Comparison of ENCODE assay signal across 14 cellular contexts in genomic region chr5:13218518-13218917, GRCh38.
A peak's percentile ranks its signal among the peaks of the same experiment; 100 is the strongest.
DNase-seq lines count a peak whose midpoint lies in the region; ATAC-seq, FAIRE-seq and TF ChIP-seq lines count a peak whose summit lies in the region.
"Had no signal": no experiment of that assay in that cellular context is flagged by ENCODE, and none has a peak within 500 bp of the region (broad histone marks: within the 10 kb centered on the region; RNA-seq: fewer than 3 reads in every experiment).

No MANE protein-coding gene starts in this region.

- no peak overlapping the region for H2BK20ac ChIP-seq in H9 (ENCODE audit: low read depth, low read length, poor library complexity, severe bottlenecking)

- H2BK120ac ChIP-seq in H9 (ENCODE audit: low read depth, low read length, poor library complexity, severe bottlenecking) = no peak overlapping the region

- H3K79me2 ChIP-seq in H9 (ENCODE audit: insufficient read depth, low read length) = no peaks in the 10 kb centered on the region

- H2BK5ac ChIP-seq in H9 (ENCODE audit: insufficient read length, low read length) = no peak overlapping the region

- H3K4me3 ChIP-seq in AG10803 (ENCODE audit: low read length) (no peak overlapping the region), small intestine (ENCODE audit: low read depth in 1 of 2, low read length in 2 of 2) (no peak overlapping the region)
- H3K4me3 ChIP-seq in CD8-positive, alpha-beta T cell (ENCODE audit: low read depth, low read length) = no peak overlapping the region
- H3K4me3 ChIP-seq: SJCRH30, thoracic aorta had no signal

- CTCF ChIA-PET in CD8-positive, alpha-beta T cell (lab: Charles Lee) = no interaction called here

- POLR2A ChIA-PET in CD8-positive, alpha-beta T cell (lab: Charles Lee) = no interaction called here

- H4K91ac ChIP-seq in H9 (ENCODE audit: insufficient read length, low read depth, low read length) = no peak overlapping the region

- no peak overlapping the region for H4K8ac ChIP-seq in H9 (replicated peaks; ENCODE audit: insufficient read length, low read depth, low read length)

- H3K14ac ChIP-seq in H9 (ENCODE audit: insufficient read depth, low read length) = no peak overlapping the region

- H2BK12ac ChIP-seq in H9 (ENCODE audit: insufficient read length, low read depth, low read length) = no peak overlapping the region

- no peaks in the 10 kb centered on the region for H3K4me1 Mint-ChIP-seq in H9
- no peaks in the 10 kb centered on the region for H3K4me1 Mint-ChIP-seq in CD8-positive, alpha-beta T cell (ENCODE audit: low read depth)
- H3K4me1 Mint-ChIP-seq: activated naive CD4-positive, alpha-beta T cell treated with anti-CD3 and anti-CD28 coated beads, Interleukin-2, amount 50 U/mL, for 24 hours; CD8-positive, alpha-beta memory T cell had no signal

- no peak overlapping the region for H3K4me2 ChIP-seq in H9 (ENCODE audit: insufficient read depth, insufficient read length, low read length)

- H3K9me3 ChIP-seq in H9 (ENCODE audit: control insufficient read depth, low read depth, low read length) (no peaks in the 10 kb centered on the region), small intestine (ENCODE audit: control insufficient read depth, low read depth) (no peaks in the 10 kb centered on the region)
- H3K9me3 ChIP-seq in CD8-positive, alpha-beta T cell (ENCODE audit: low read length) = no peaks in the 10 kb centered on the region
- H3K9me3 ChIP-seq: SJCRH30, thoracic aorta had no signal

- H2AK5ac ChIP-seq in H9 (ENCODE audit: insufficient read length, low read length) = no peak overlapping the region

- no peak overlapping the region for H3K18ac ChIP-seq in H9 (ENCODE audit: insufficient read length, low read depth, low read length)

- H3K36me3 Mint-ChIP-seq in H9 (ENCODE audit: insufficient read depth in 1 of 3, low read depth in 3 of 3) = no peaks in the 10 kb centered on the region
- no peaks in the 10 kb centered on the region for H3K36me3 Mint-ChIP-seq in CD8-positive, alpha-beta T cell
- no peaks in the 10 kb centered on the region for H3K36me3 Mint-ChIP-seq in activated naive CD4-positive, alpha-beta T cell treated with anti-CD3 and anti-CD28 coated beads, Interleukin-2, amount 50 U/mL, for 72 hours
- H3K36me3 Mint-ChIP-seq: activated naive CD4-positive, alpha-beta T cell treated with anti-CD3 and anti-CD28 coated beads, Interleukin-2, amount 50 U/mL, for 24 hours; CD8-positive, alpha-beta memory T cell had no signal

- H3K56ac ChIP-seq in H9 (ENCODE audit: insufficient read length, low read depth, low read length) = no peak overlapping the region

- no peaks in the 10 kb centered on the region; the same call in 1 of the 2 replicates for H3K27me3 Mint-ChIP-seq in H9 (ENCODE audit: low read depth)
- H3K27me3 Mint-ChIP-seq in CD8-positive, alpha-beta T cell (ENCODE audit: low read depth) = no peaks in the 10 kb centered on the region
- H3K27me3 Mint-ChIP-seq: activated naive CD4-positive, alpha-beta T cell treated with anti-CD3 and anti-CD28 coated beads, Interleukin-2, amount 50 U/mL, for 24 hours had no signal

- no peaks in the 10 kb centered on the region for H3K23me2 ChIP-seq in H9 (ENCODE audit: insufficient read length, low read depth, low read length, poor library complexity, severe bottlenecking)

- H3K27ac ChIP-seq in H9 (ENCODE audit: insufficient read length, low read depth, low read length) (no peak overlapping the region), small intestine (ENCODE audit: low read depth in 1 of 2, low read length in 1 of 2) (no peak overlapping the region)
- no peak overlapping the region for H3K27ac ChIP-seq in CD8-positive, alpha-beta T cell (ENCODE audit: low read depth, low read length)
- H3K27ac ChIP-seq: SJCRH30, thoracic aorta had no signal

- no peaks in the 10 kb centered on the region for H4K20me1 ChIP-seq in H9 (ENCODE audit: control insufficient read depth, insufficient read depth, insufficient read length)

- no peaks in the 10 kb centered on the region for H3K79me1 ChIP-seq in H9 (ENCODE audit: insufficient read depth, low read depth, low read length, poor library complexity, severe bottlenecking)

- H3K4ac ChIP-seq in H9 (ENCODE audit: low read depth, low read length) = no peak overlapping the region

- H3K4me3 Mint-ChIP-seq in H9 = no peak overlapping the region
- no peak overlapping the region for H3K4me3 Mint-ChIP-seq in CD8-positive, alpha-beta T cell
- H3K4me3 Mint-ChIP-seq: activated naive CD4-positive, alpha-beta T cell treated with anti-CD3 and anti-CD28 coated beads, Interleukin-2, amount 50 U/mL, for 24 hours; CD8-positive, alpha-beta memory T cell had no signal

- H2AFZ ChIP-seq in H9 (ENCODE audit: low read length) = no peak overlapping the region

- H3K9me3 Mint-ChIP-seq in H9 = no peaks in the 10 kb centered on the region
- H3K9me3 Mint-ChIP-seq in CD8-positive, alpha-beta T cell = peaks cover 6% of the 10 kb centered on the region
- H3K9me3 Mint-ChIP-seq in activated naive CD4-positive, alpha-beta T cell treated with anti-CD3 and anti-CD28 coated beads, Interleukin-2, amount 50 U/mL, for 72 hours = peaks cover 3 to 19% of the 10 kb centered on the region in 2 donors
- H3K9me3 Mint-ChIP-seq: activated naive CD4-positive, alpha-beta T cell treated with anti-CD3 and anti-CD28 coated beads, Interleukin-2, amount 50 U/mL, for 24 hours had no signal

- TF ChIP-seq CTCF in AG10803 (conservative IDR thresholded peaks at IDR 0.05; ENCODE audit: low read length) (peak; percentile 23), H9 (conservative IDR thresholded peaks at IDR 0.05) (peak; percentile 61)
- no peak for TF ChIP-seq CTCF in CD8-positive, alpha-beta T cell (IDR thresholded peaks at IDR 0.05)

- intact Hi-C loops in CD8-positive, alpha-beta T cell (cut with DNase I, micrococcal nuclease) = no loop called here

- H3K23ac ChIP-seq in H9 (ENCODE audit: insufficient read length, low read depth, low read length) = no peak overlapping the region

- WGBS in H9 (ENCODE audit: extremely low coverage, insufficient read length, low lambda C conversion rate) = no CpG with 5 or more reads among the region's 2 CpGs
- WGBS in small intestine, 3 donors = 59 to 74% (median 68%) methylated on average over 2 of the region's 2 CpGs

- H3K4me1 ChIP-seq in H9 (ENCODE audit: insufficient read depth, low read length) (no peaks in the 10 kb centered on the region), small intestine (ENCODE audit: control insufficient read depth in 2 of 2, insufficient read depth in 1 of 2, low read depth in 1 of 2, low read length in 1 of 2) (no peaks in the 10 kb centered on the region)
- no peaks in the 10 kb centered on the region for H3K4me1 ChIP-seq in CD8-positive, alpha-beta T cell (ENCODE audit: insufficient read depth, low read length)
- H3K4me1 ChIP-seq: SJCRH30 had no signal

- H3K36me3 ChIP-seq in CD8-positive, alpha-beta T cell (ENCODE audit: insufficient read depth, low read length) = no peaks in the 10 kb centered on the region
- H3K36me3 ChIP-seq in small intestine (ENCODE audit: control insufficient read depth in 2 of 2, insufficient read depth in 2 of 2, low read length in 2 of 2) = no peaks in the 10 kb centered on the region
- H3K36me3 ChIP-seq: SJCRH30, thoracic aorta had no signal

- H3T11ph ChIP-seq in H9 (ENCODE audit: low read length) = no peak overlapping the region

- H3K27me3 ChIP-seq in H9 (ENCODE audit: insufficient read depth, low read length) (no peaks in the 10 kb centered on the region), small intestine (ENCODE audit: control insufficient read depth in 2 of 2, insufficient read depth in 2 of 2, low read length in 2 of 2) (no peaks in the 10 kb centered on the region)
- no peaks in the 10 kb centered on the region for H3K27me3 ChIP-seq in CD8-positive, alpha-beta T cell (ENCODE audit: insufficient read depth, low read length)
- H3K27me3 ChIP-seq: SJCRH30 had no signal

- H4K5ac ChIP-seq in H9 (ENCODE audit: insufficient read length, low read depth, low read length) = no peak overlapping the region

- no peak for FAIRE-seq in small intestine (lab: Jason Lieb, UNC)

- no peak for ATAC-seq in CD8-positive, alpha-beta T cell
- no peak for ATAC-seq in activated naive CD4-positive, alpha-beta T cell treated with anti-CD3 and anti-CD28 coated beads, Interleukin-2, amount 50 U/mL, for 72 hours

- no peak for DNase-seq in AG10803 (ENCODE audit: low read depth)
- peak; percentile 67 for DNase-seq in H9
- DNase-seq in RPMI7951 (ENCODE audit: low read depth) = peak; percentile 61
- peak; percentile 25 for DNase-seq in iPS DF 19.7 (ENCODE audit: low read depth, low spot score)
- no peak for DNase-seq in CD8-positive, alpha-beta T cell
- no peak for DNase-seq in activated naive CD4-positive, alpha-beta T cell treated with anti-CD3 and anti-CD28 coated beads, Interleukin-2, amount 50 U/mL, for 72 hours (ENCODE audit: low spot score in 2 of 2)
- DNase-seq in SKM-1 treated with dmso at 0.1 percent for 144 hours (lab: John Stamatoyannopoulos, UW; ENCODE audit: unreplicated experiment) = no peak
- DNase-seq in small intestine = no peak
- DNase-seq: activated CD4-positive, alpha-beta T cell treated with anti-CD3 and anti-CD28 coated beads, Interleukin-2, amount 50 U/mL, for 1 hour; CD8-positive, alpha-beta memory T cell; occipital lobe had no signal

- no peak overlapping the region for H2BK15ac ChIP-seq in H9 (ENCODE audit: low read depth, low read length)

- H3K9ac ChIP-seq in H9 (ENCODE audit: extremely low read depth, insufficient read length, low read length) = no peak overlapping the region

- H3K27ac Mint-ChIP-seq in H9 = no peak overlapping the region
- H3K27ac Mint-ChIP-seq in CD8-positive, alpha-beta T cell = no peak overlapping the region
- no peak overlapping the region for H3K27ac Mint-ChIP-seq in activated naive CD4-positive, alpha-beta T cell treated with anti-CD3 and anti-CD28 coated beads, Interleukin-2, amount 50 U/mL, for 72 hours
- H3K27ac Mint-ChIP-seq: activated naive CD4-positive, alpha-beta T cell treated with anti-CD3 and anti-CD28 coated beads, Interleukin-2, amount 50 U/mL, for 24 hours; CD8-positive, alpha-beta memory T cell had no signal

Comparison
In these comparisons a context has a peak if more than half of its experiments do, and no peak if none do; other contexts are left out.
1. DNase-seq: peak in H9 (single experiment), RPMI7951 (single experiment) and iPS DF 19.7 (single experiment); none in AG10803 (single experiment), CD8-positive, alpha-beta T cell (0 of 7), activated naive CD4-positive, alpha-beta T cell treated with anti-CD3 and anti-CD28 coated beads, Interleukin-2, amount 50 U/mL, for 72 hours (0 of 2), SKM-1 treated with dmso at 0.1 percent for 144 hours (single experiment) and small intestine (single experiment).